In the genomic region with DNA sequence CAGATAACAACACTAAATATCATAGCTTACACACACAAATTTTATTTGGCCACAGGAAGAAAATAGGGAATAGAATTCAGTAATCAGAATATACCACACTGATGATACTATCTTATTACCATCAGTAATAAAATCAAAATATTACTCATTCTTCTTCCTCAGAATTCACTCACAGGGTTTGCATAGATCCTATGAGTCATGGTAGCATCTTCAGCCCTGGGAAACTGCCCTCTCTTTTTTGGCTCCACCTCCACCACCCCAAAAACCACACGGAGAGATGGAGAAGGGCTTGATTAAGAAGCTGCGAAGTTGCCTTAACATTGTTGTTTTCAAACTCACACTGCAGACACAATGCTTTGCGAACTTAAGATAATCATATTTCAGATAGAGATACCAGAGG, we compare ENCODE assay signal across 8 cellular contexts.
DNase-seq lines count a peak whose midpoint lies in the region; ATAC-seq and TF ChIP-seq lines count a peak whose summit lies in the region.

No MANE protein-coding gene starts in this region.

- no peak overlapping the region for H3K4me2 ChIP-seq in GM23338

- no peak for TF ChIP-seq CTCF in GM23338 (conservative IDR thresholded peaks at IDR 0.05; ENCODE audit: low read depth in 2 of 2)

- H3K4me1 ChIP-seq in GM23338 (ENCODE audit: insufficient read depth) = no peaks in the 10 kb centered on the region

- peaks cover under 1% of the 10 kb centered on the region for H3K9me3 Mint-ChIP-seq in activated naive CD8-positive, alpha-beta T cell treated with anti-CD3 and anti-CD28 coated beads for 36 hours
- no peaks in the 10 kb centered on the region for H3K9me3 Mint-ChIP-seq in GM23338

- H3K27ac ChIP-seq in GM23338 (ENCODE audit: low read depth) = no peak overlapping the region

- DNase-seq in ELR (ENCODE audit: low read depth) (peak; percentile 89), NCI-H82 (lab: John Stamatoyannopoulos, UW) (no peak), Kasumi-1 (lab: John Stamatoyannopoulos, UW) (no peak), GM23338 (ENCODE audit: low spot score) (no peak), NCI-H510A (lab: John Stamatoyannopoulos, UW) (no peak)
- peak; percentile 66 for DNase-seq in activated naive CD8-positive, alpha-beta T cell treated with anti-CD3 and anti-CD28 coated beads for 36 hours
- peak; percentile 8 to 17 for DNase-seq in stimulated activated CD4-positive, alpha-beta T cell treated with anti-CD3 and anti-CD28 coated beads, Interleukin-15, amount 100 ng/mL, for 1 hour (ENCODE audit: low read depth in 1 of 2, low spot score in 1 of 2)

- no peaks in the 10 kb centered on the region for H4K20me1 ChIP-seq in GM23338 (replicated peaks; ENCODE audit: insufficient read depth)

- peak; percentile 84 for ATAC-seq in SK-N-SH treated with all-trans-retinoic acid at 6 μM for 48 hours
- ATAC-seq in GM23338 = no peak

- H3K4me3 Mint-ChIP-seq in activated naive CD8-positive, alpha-beta T cell treated with anti-CD3 and anti-CD28 coated beads for 36 hours = peak overlapping the region; percentile 0
- no peak overlapping the region for H3K4me3 Mint-ChIP-seq in GM23338

- H3K36me3 Mint-ChIP-seq in activated naive CD8-positive, alpha-beta T cell treated with anti-CD3 and anti-CD28 coated beads for 36 hours = peaks cover 5% of the 10 kb centered on the region
- no peaks in the 10 kb centered on the region for H3K36me3 Mint-ChIP-seq in GM23338 (ENCODE audit: low read depth)

- H2AFZ ChIP-seq in GM23338 = no peak overlapping the region

- H3K27me3 Mint-ChIP-seq in activated naive CD8-positive, alpha-beta T cell treated with anti-CD3 and anti-CD28 coated beads for 36 hours = no peaks in the 10 kb centered on the region
- no peaks in the 10 kb centered on the region for H3K27me3 Mint-ChIP-seq in GM23338 (ENCODE audit: insufficient read depth, low read depth, poor library complexity)

- H3K4me1 Mint-ChIP-seq in activated naive CD8-positive, alpha-beta T cell treated with anti-CD3 and anti-CD28 coated beads for 36 hours = peaks cover 53% of the 10 kb centered on the region
- no peaks in the 10 kb centered on the region for H3K4me1 Mint-ChIP-seq in GM23338

- H3K27me3 ChIP-seq in GM23338 (ENCODE audit: insufficient read depth) = no peaks in the 10 kb centered on the region

- 0 out of 2 replicates have a peak, but pooled peaks cover 5% of the 10 kb centered on the region for H3K9me2 ChIP-seq in GM23338 (ENCODE audit: insufficient read depth)

- no peak overlapping the region for H3K4me3 ChIP-seq in GM23338

- H3K27ac Mint-ChIP-seq in activated naive CD8-positive, alpha-beta T cell treated with anti-CD3 and anti-CD28 coated beads for 36 hours = peak overlapping the region; percentile 87
- H3K27ac Mint-ChIP-seq in GM23338 = no peak overlapping the region

- no peaks in the 10 kb centered on the region for H3K36me3 ChIP-seq in GM23338 (ENCODE audit: insufficient read depth)

- H3F3A ChIP-seq in GM23338 (replicated peaks; ENCODE audit: low read depth) = no peaks in the 10 kb centered on the region

- H3K79me2 ChIP-seq in GM23338 (replicated peaks; ENCODE audit: insufficient read depth) = no peaks in the 10 kb centered on the region

TF ChIP-seq in SK-N-SH treated with all-trans-retinoic acid at 6 μM for 48 hours, 23 proteins besides CTCF, POLR2A, EP300 and RAD21:
- no peak for TF ChIP-seq ZFP3 (CRISPR knock-in tag; IDR thresholded peaks at IDR 0.05)
- TF ChIP-seq ISL1 (CRISPR knock-in tag; IDR thresholded peaks at IDR 0.05) = no peak
- TF ChIP-seq TOX (CRISPR knock-in tag; IDR thresholded peaks at IDR 0.05; ENCODE audit: borderline replicate concordance) = no peak
- TF ChIP-seq, protein P1, sequence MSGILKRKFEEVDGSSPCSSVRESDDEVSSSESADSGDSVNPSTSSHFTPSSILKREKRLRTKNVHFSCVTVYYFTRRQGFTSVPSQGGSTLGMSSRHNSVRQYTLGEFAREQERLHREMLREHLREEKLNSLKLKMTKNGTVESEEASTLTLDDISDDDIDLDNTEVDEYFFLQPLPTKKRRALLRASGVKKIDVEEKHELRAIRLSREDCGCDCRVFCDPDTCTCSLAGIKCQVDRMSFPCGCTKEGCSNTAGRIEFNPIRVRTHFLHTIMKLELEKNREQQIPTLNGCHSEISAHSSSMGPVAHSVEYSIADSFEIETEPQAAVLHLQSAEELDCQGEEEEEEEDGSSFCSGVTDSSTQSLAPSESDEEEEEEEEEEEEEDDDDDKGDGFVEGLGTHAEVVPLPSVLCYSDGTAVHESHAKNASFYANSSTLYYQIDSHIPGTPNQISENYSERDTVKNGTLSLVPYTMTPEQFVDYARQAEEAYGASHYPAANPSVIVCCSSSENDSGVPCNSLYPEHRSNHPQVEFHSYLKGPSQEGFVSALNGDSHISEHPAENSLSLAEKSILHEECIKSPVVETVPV (CRISPR knock-in tag; IDR thresholded peaks at IDR 0.05) = no peak
TF ChIP-seq in SK-N-SH treated with all-trans-retinoic acid at 6 μM for 48 hours: peak in this region for 0.

TF ChIP-seq in GM23338, 12 proteins besides CTCF, POLR2A, EP300 and RAD21:
- TF ChIP-seq, protein P2, sequence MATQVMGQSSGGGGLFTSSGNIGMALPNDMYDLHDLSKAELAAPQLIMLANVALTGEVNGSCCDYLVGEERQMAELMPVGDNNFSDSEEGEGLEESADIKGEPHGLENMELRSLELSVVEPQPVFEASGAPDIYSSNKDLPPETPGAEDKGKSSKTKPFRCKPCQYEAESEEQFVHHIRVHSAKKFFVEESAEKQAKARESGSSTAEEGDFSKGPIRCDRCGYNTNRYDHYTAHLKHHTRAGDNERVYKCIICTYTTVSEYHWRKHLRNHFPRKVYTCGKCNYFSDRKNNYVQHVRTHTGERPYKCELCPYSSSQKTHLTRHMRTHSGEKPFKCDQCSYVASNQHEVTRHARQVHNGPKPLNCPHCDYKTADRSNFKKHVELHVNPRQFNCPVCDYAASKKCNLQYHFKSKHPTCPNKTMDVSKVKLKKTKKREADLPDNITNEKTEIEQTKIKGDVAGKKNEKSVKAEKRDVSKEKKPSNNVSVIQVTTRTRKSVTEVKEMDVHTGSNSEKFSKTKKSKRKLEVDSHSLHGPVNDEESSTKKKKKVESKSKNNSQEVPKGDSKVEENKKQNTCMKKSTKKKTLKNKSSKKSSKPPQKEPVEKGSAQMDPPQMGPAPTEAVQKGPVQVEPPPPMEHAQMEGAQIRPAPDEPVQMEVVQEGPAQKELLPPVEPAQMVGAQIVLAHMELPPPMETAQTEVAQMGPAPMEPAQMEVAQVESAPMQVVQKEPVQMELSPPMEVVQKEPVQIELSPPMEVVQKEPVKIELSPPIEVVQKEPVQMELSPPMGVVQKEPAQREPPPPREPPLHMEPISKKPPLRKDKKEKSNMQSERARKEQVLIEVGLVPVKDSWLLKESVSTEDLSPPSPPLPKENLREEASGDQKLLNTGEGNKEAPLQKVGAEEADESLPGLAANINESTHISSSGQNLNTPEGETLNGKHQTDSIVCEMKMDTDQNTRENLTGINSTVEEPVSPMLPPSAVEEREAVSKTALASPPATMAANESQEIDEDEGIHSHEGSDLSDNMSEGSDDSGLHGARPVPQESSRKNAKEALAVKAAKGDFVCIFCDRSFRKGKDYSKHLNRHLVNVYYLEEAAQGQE (IDR thresholded peaks at IDR 0.05; ENCODE audit: unreplicated experiment) = no peak
- TF ChIP-seq NANOG (IDR thresholded peaks at IDR 0.05; ENCODE audit: borderline replicate concordance) (no peak), POLR2AphosphoS5 (IDR thresholded peaks at IDR 0.05; ENCODE audit: low read depth) (no peak), EZH2phosphoT487 (IDR thresholded peaks at IDR 0.05; ENCODE audit: unreplicated experiment) (no peak), ZNF331 (CRISPR knock-in tag; IDR thresholded peaks at IDR 0.05; ENCODE audit: low read depth) (no peak), JUNB (IDR thresholded peaks at IDR 0.05; ENCODE audit: unreplicated experiment) (no peak)

Comparison
In these comparisons a context has a peak if more than half of its experiments do, and no peak if none do; other contexts are left out.
1. DNase-seq: peak in ELR (single experiment), activated naive CD8-positive, alpha-beta T cell treated with anti-CD3 and anti-CD28 coated beads for 36 hours (single experiment) and stimulated activated CD4-positive, alpha-beta T cell treated with anti-CD3 and anti-CD28 coated beads, Interleukin-15, amount 100 ng/mL, for 1 hour (2 of 2); none in NCI-H82 (single experiment), Kasumi-1 (0 of 2), GM23338 (single experiment) and NCI-H510A (single experiment).